Comparison of ENCODE assay signal across 21 cellular contexts in the genomic region with DNA sequence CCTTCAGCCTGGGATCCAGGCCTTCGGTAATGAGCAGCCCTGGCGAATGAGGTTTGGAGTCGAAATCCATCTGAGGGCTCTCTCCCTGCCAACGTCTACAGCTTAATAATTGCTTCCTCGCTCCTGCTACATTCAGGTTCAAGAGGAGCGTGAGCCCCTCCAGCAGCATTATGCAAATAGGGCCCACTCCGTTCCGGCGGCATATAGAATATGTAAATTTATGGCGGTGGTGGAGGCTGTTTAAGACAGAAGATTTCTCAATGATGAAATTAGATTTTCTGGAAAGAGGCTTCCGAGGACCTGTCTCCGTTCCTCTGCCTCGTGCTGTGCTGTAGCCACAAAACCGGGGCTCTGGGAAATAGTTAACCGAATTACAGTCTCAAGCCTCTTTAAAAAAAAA.
DNase-seq lines count a peak whose midpoint lies in the region; ATAC-seq, FAIRE-seq and TF ChIP-seq lines count a peak whose summit lies in the region.
"Had no signal": no experiment of that assay in that cellular context is flagged by ENCODE, and none has a peak within 500 bp of the region (broad histone marks: within the 10 kb centered on the region; RNA-seq: fewer than 3 reads in every experiment).

No MANE protein-coding gene starts in this region.

- H3K4me3 ChIP-seq in GM23338 (no peak overlapping the region), H1 (ENCODE audit: extremely low read depth in 1 of 4, insufficient read depth in 2 of 4, low read depth in 3 of 4, low read length in 4 of 4) (no peak overlapping the region), neural progenitor cell (no peak overlapping the region), left lung (no peak overlapping the region)
- H3K4me3 ChIP-seq: A549, GM23248, HAP-1 had no signal

- H3K27me3 Mint-ChIP-seq in GM23338 (ENCODE audit: insufficient read depth, low read depth, poor library complexity) (peaks cover 4% of the 10 kb centered on the region), neural progenitor cell (ENCODE audit: insufficient read depth, low read depth) (no peaks in the 10 kb centered on the region)

- H3K27ac ChIP-seq in GM23338 (ENCODE audit: low read depth), result no peak overlapping the region
- H3K27ac ChIP-seq in H1 (ENCODE audit: low read depth, low read length), result no peak overlapping the region
- H3K27ac ChIP-seq in neural progenitor cell, result no peak overlapping the region
- no peak overlapping the region for H3K27ac ChIP-seq in left lung
- H3K27ac ChIP-seq: A549, GM23248 had no signal

- intact Hi-C loops in left lung (cut with DNase I), result no loop called here

- no peak overlapping the region for H3K56ac ChIP-seq in H1 (replicated peaks; ENCODE audit: insufficient read length, low read depth, low read length)

- H3K4me1 ChIP-seq in GM23338 (ENCODE audit: insufficient read depth) (no peaks in the 10 kb centered on the region), H1 (replicated peaks in 1 of 4; ENCODE audit: control insufficient read depth in 3 of 4, insufficient read depth in 4 of 4, low read length in 3 of 4) (peaks cover 0 to 2% (median 1%) of the 10 kb centered on the region in 4 experiments; a peak in 2 of 7 replicates), neural progenitor cell (peaks cover 11% of the 10 kb centered on the region), left lung (no peaks in the 10 kb centered on the region)
- H3K4me1 ChIP-seq: A549, HAP-1 had no signal

- H2BK5ac ChIP-seq in H1 (ENCODE audit: low read depth, low read length), result no peak overlapping the region

- H3K36me3 Mint-ChIP-seq in GM23338 (ENCODE audit: low read depth) (no peaks in the 10 kb centered on the region), neural progenitor cell (no peaks in the 10 kb centered on the region)
- H3K36me3 Mint-ChIP-seq: CD4-positive, alpha-beta memory T cell had no signal

- no peak overlapping the region for H3K14ac ChIP-seq in H1 (ENCODE audit: insufficient read length)

- H4K5ac ChIP-seq in H1 (ENCODE audit: insufficient read length, low read depth, low read length), result no peak overlapping the region

- H2BK20ac ChIP-seq in H1 (ENCODE audit: low read length), result no peak overlapping the region

- H4K8ac ChIP-seq in H1 (ENCODE audit: extremely low read depth, insufficient read depth, low read length), result no peak overlapping the region

- no peak overlapping the region for H3K4ac ChIP-seq in H1 (replicated peaks; ENCODE audit: insufficient read length, low read depth, low read length)

- H4K20me1 ChIP-seq in GM23338 (replicated peaks; ENCODE audit: insufficient read depth), result no peaks in the 10 kb centered on the region
- no peaks in the 10 kb centered on the region for H4K20me1 ChIP-seq in H1 (replicated peaks in 1 of 2; ENCODE audit: control insufficient read depth in 1 of 2, insufficient read depth in 2 of 2, low read length in 2 of 2)
- no peaks in the 10 kb centered on the region for H4K20me1 ChIP-seq in neural progenitor cell (ENCODE audit: low read depth)

- H3K4me1 Mint-ChIP-seq in GM23338 (peaks cover 19% of the 10 kb centered on the region), neural progenitor cell (peaks cover 54% of the 10 kb centered on the region)
- H3K4me1 Mint-ChIP-seq: CD4-positive, alpha-beta memory T cell had no signal

- DNase-seq in GM23338 (ENCODE audit: low spot score) (no peak), NCI-H526 treated with DMSO at 0.1 percent for 48 hours (lab: John Stamatoyannopoulos, UW) (peak; percentile 82), H1 (ENCODE audit: low read depth in 1 of 2, low spot score in 2 of 2) (no peak), neural progenitor cell (ENCODE audit: low spot score) (no peak), left lung (no peak), foreskin melanocyte (no peak), NCI-H226 (no peak), GF-D8 (lab: John Stamatoyannopoulos, UW) (no peak)
- DNase-seq: 8988T; C1 segment of cervical spinal cord; Calu3; CD4-positive, alpha-beta memory T cell; COR-L47; DMS53; DMS79 treated with DMSO at 0.1 percent for 48 hours; GM23248; HFFc6 had no signal

- H3K9ac ChIP-seq in H1 (replicated peaks in 1 of 4; ENCODE audit: extremely low read depth in 1 of 4, low read depth in 3 of 4, low read length in 3 of 4) (no peak overlapping the region), neural progenitor cell (no peak overlapping the region)
- H3K9ac ChIP-seq: GM23248 had no signal

- TF ChIP-seq CTCF in GM23338 (conservative IDR thresholded peaks at IDR 0.05; ENCODE audit: low read depth in 2 of 2) (no peak), H1 (IDR thresholded peaks at IDR 0.05; ENCODE audit: control extremely low read depth in 1 of 3, insufficient read depth in 1 of 3, low read depth in 1 of 3, low read length in 3 of 3) (no peak), neural progenitor cell (IDR thresholded peaks at IDR 0.05) (no peak), left lung (IDR thresholded peaks at IDR 0.05) (no peak)

- no peaks in the 10 kb centered on the region for H3K9me3 Mint-ChIP-seq in GM23338
- no peaks in the 10 kb centered on the region for H3K9me3 Mint-ChIP-seq in neural progenitor cell
- H3K9me3 Mint-ChIP-seq: CD4-positive, alpha-beta memory T cell; HFFc6 had no signal

- no peaks in the 10 kb centered on the region for H3K36me3 ChIP-seq in GM23338 (ENCODE audit: insufficient read depth)
- H3K36me3 ChIP-seq in H1 (ENCODE audit: control insufficient read depth in 2 of 4, insufficient read depth in 4 of 4, low read length in 3 of 4), result no peaks in the 10 kb centered on the region
- H3K36me3 ChIP-seq in neural progenitor cell, result no peaks in the 10 kb centered on the region
- no peaks in the 10 kb centered on the region for H3K36me3 ChIP-seq in left lung
- H3K36me3 ChIP-seq: HAP-1 had no signal

- H4K91ac ChIP-seq in H1 (replicated peaks; ENCODE audit: insufficient read length, low read length), result no peak overlapping the region

- H3K9me3 ChIP-seq in H1 (ENCODE audit: insufficient read depth in 2 of 2, low read depth in 1 of 2, low read length in 1 of 2) (no peaks in the 10 kb centered on the region), neural progenitor cell (ENCODE audit: low read depth) (no peaks in the 10 kb centered on the region), left lung (no peaks in the 10 kb centered on the region)
- H3K9me3 ChIP-seq: A549, HAP-1 had no signal

- no peak overlapping the region for H3K18ac ChIP-seq in H1 (ENCODE audit: extremely low read depth, low read length)

- no peak for TF ChIP-seq EP300 in H1 (IDR thresholded peaks at IDR 0.05; ENCODE audit: borderline replicate concordance in 1 of 2, low read depth in 2 of 2, low read length in 2 of 2)

- H3K79me1 ChIP-seq in H1 (ENCODE audit: low read depth, low read length), result no peaks in the 10 kb centered on the region

- no peak overlapping the region for H2BK12ac ChIP-seq in H1 (ENCODE audit: low read depth, low read length)

- H3K4me2 ChIP-seq in GM23338 (no peak overlapping the region), H1 (ENCODE audit: insufficient read depth in 1 of 2, low read depth in 2 of 2, low read length in 2 of 2) (no peak overlapping the region), neural progenitor cell (no peak overlapping the region)
- H3K4me2 ChIP-seq: A549 had no signal

- 74% methylated on average over 15 of the region's 15 CpGs; no CpG with 5 or more reads in 1 of the 2 experiments for WGBS in H1 (ENCODE audit: extremely low coverage in 1 of 2, insufficient coverage in 1 of 2, insufficient read length in 1 of 2, insufficient replicate concordance in 2 of 2, low coverage in 1 of 2, low lambda C conversion rate in 2 of 2, missing lambda C conversion rate in 1 of 2), 2 experiments

- H3K27ac Mint-ChIP-seq in GM23338 (no peak overlapping the region), neural progenitor cell (peak overlapping the region; percentile 65)
- H3K27ac Mint-ChIP-seq: CD4-positive, alpha-beta memory T cell; HFFc6 had no signal

- POLR2A ChIA-PET in H1 (lab: Charles Lee; ENCODE audit: partially characterized antibody), result no interaction called here

- no peak overlapping the region for H3K23ac ChIP-seq in H1 (ENCODE audit: insufficient read length)

- H3F3A ChIP-seq in GM23338 (replicated peaks; ENCODE audit: low read depth), result no peaks in the 10 kb centered on the region
- no peaks in the 10 kb centered on the region for H3F3A ChIP-seq in neural progenitor cell (ENCODE audit: low read depth)

- H3K27me3 ChIP-seq in GM23338 (ENCODE audit: insufficient read depth) (no peaks in the 10 kb centered on the region), H1 (replicated peaks in 1 of 4; ENCODE audit: control insufficient read depth in 3 of 4, extremely low read depth in 1 of 4, insufficient read depth in 3 of 4, low read length in 3 of 4) (peaks cover 0 to 3% (median 0%) of the 10 kb centered on the region in 4 experiments; a peak in 1 of 7 replicates), neural progenitor cell (no peaks in the 10 kb centered on the region), left lung (peaks cover 0 to 37% of the 10 kb centered on the region in 2 donors)

- TF ChIP-seq POLR2A in H1 (IDR thresholded peaks at IDR 0.05; ENCODE audit: control extremely low read depth in 1 of 2, low read depth in 2 of 2, low read length in 2 of 2), result no peak

- CTCF ChIA-PET in H1 (lab: Charles Lee; ENCODE audit: partially characterized antibody), result no interaction called here

- H2AK5ac ChIP-seq in H1 (ENCODE audit: low read depth, low read length), result no peak overlapping the region

- no peak for TF ChIP-seq RAD21 in H1 (IDR thresholded peaks at IDR 0.05 in 1 of 2, conservative IDR thresholded peaks at IDR 0.05 in 1 of 2; ENCODE audit: low read depth in 2 of 2, low read length in 2 of 2)

- H3K9me2 ChIP-seq in GM23338 (ENCODE audit: insufficient read depth), result 0 out of 2 replicates have a peak, but pooled peaks cover 11% of the 10 kb centered on the region

- H2AFZ ChIP-seq in GM23338, result peak overlapping the region; percentile 95
- H2AFZ ChIP-seq in H1 (ENCODE audit: low read length), result 0 out of 2 replicates have a peak overlapping the region, but pooled peaks have one; percentile 65
- H2AFZ ChIP-seq in neural progenitor cell (replicated peaks), result no peak overlapping the region
- H2AFZ ChIP-seq: GM23248 had no signal

- H2BK15ac ChIP-seq in H1 (ENCODE audit: low read length), result no peak overlapping the region

- no peaks in the 10 kb centered on the region; the same call in 1 of the 2 replicates for H3K23me2 ChIP-seq in H1 (ENCODE audit: low read depth, low read length)

- no peak overlapping the region for H3K4me3 Mint-ChIP-seq in GM23338
- H3K4me3 Mint-ChIP-seq in neural progenitor cell, result no peak overlapping the region
- H3K4me3 Mint-ChIP-seq: CD4-positive, alpha-beta memory T cell; HFFc6 had no signal

- H2BK120ac ChIP-seq in H1 (replicated peaks; ENCODE audit: low read depth, low read length), result no peak overlapping the region

- no peaks in the 10 kb centered on the region for H3K79me2 ChIP-seq in GM23338 (replicated peaks; ENCODE audit: insufficient read depth)
- H3K79me2 ChIP-seq in H1 (ENCODE audit: control insufficient read depth in 1 of 2, insufficient read depth in 2 of 2, low read length in 2 of 2), result no peaks in the 10 kb centered on the region
- no peaks in the 10 kb centered on the region for H3K79me2 ChIP-seq in neural progenitor cell (ENCODE audit: low read depth)

- no peak for FAIRE-seq in H1 (lab: Jason Lieb, UNC)
- FAIRE-seq: A549, GM12892, H54 had no signal

- ATAC-seq in GM23338 (no peak), left lung (no peak)
- ATAC-seq: A549 had no signal

TF ChIP-seq in GM23338, 12 proteins besides CTCF, POLR2A, EP300 and RAD21 (continues in another document):
- TF ChIP-seq EZH2phosphoT487 (IDR thresholded peaks at IDR 0.05; ENCODE audit: unreplicated experiment), result no peak

TF ChIP-seq in H1, 55 proteins besides CTCF, POLR2A, EP300 and RAD21 (continues in another document):
- no peak for TF ChIP-seq KDM4A (IDR thresholded peaks at IDR 0.05; ENCODE audit: low read depth, low read length, severe bottlenecking)
